ENCODE assay signal across 9 cellular contexts in genomic region chr9:74379718-74380117, GRCh38.
DNase-seq lines count a peak whose midpoint lies in the region; ATAC-seq and TF ChIP-seq lines count a peak whose summit lies in the region.
"Had no signal": no experiment of that assay in that cellular context is flagged by ENCODE, and none has a peak within 500 bp of the region (broad histone marks: within the 10 kb centered on the region; RNA-seq: fewer than 3 reads in every experiment).

No MANE protein-coding gene starts in this region.

- H3K4me1 Mint-ChIP-seq in stimulated activated naive CD8-positive, alpha-beta T cell treated with anti-CD3 and anti-CD28 coated beads, Interleukin-15, amount 100 ng/mL, for 72 hours = no peaks in the 10 kb centered on the region

- H3K9me3 ChIP-seq in OCI-LY7 (ENCODE audit: low read length) (no peaks in the 10 kb centered on the region), upper lobe of left lung (no peaks in the 10 kb centered on the region), right atrium auricular region (no peaks in the 10 kb centered on the region)

- no peaks in the 10 kb centered on the region for H3K9me3 Mint-ChIP-seq in stimulated activated naive CD8-positive, alpha-beta T cell treated with anti-CD3 and anti-CD28 coated beads, Interleukin-15, amount 100 ng/mL, for 72 hours

- no peak overlapping the region for H2AFZ ChIP-seq in OCI-LY7 (ENCODE audit: low read length)

- no peak for TF ChIP-seq POLR2A in upper lobe of left lung (IDR thresholded peaks at IDR 0.05)

- H3K36me3 ChIP-seq in OCI-LY7 (ENCODE audit: insufficient read depth, low read length) (no peaks in the 10 kb centered on the region), upper lobe of left lung (no peaks in the 10 kb centered on the region), right atrium auricular region (no peaks in the 10 kb centered on the region)

- H3K27ac Mint-ChIP-seq in stimulated activated naive CD8-positive, alpha-beta T cell treated with anti-CD3 and anti-CD28 coated beads, Interleukin-15, amount 100 ng/mL, for 72 hours = no peak overlapping the region

- TF ChIP-seq CTCF in OCI-LY7 (conservative IDR thresholded peaks at IDR 0.05; ENCODE audit: low read length) (peak; percentile 69), fibroblast of villous mesenchyme (IDR thresholded peaks at IDR 0.05; ENCODE audit: insufficient read depth, low read depth, low read length) (peak; percentile 38), upper lobe of left lung (IDR thresholded peaks at IDR 0.05) (peak in 1 of 6 experiments; percentile 28), right atrium auricular region (IDR thresholded peaks at IDR 0.05) (no peak)

- no peaks in the 10 kb centered on the region for H3K4me1 ChIP-seq in OCI-LY7 (ENCODE audit: insufficient read depth, low read length, poor library complexity, severe bottlenecking)
- no peaks in the 10 kb centered on the region for H3K4me1 ChIP-seq in upper lobe of left lung
- no peaks in the 10 kb centered on the region for H3K4me1 ChIP-seq in right atrium auricular region

- H3K4me3 ChIP-seq in OCI-LY7 (ENCODE audit: low read depth, low read length, poor library complexity, severe bottlenecking) (no peak overlapping the region), fibroblast of villous mesenchyme (ENCODE audit: low read depth, low read length) (no peak overlapping the region), upper lobe of left lung (no peak overlapping the region), right atrium auricular region (no peak overlapping the region)
- H3K4me3 ChIP-seq: skin epidermis had no signal

- 46 to 47% methylated on average over 2 of the region's 2 CpGs for WGBS in upper lobe of left lung, 2 donors

- H4K20me1 ChIP-seq in OCI-LY7 (ENCODE audit: insufficient read depth, low read length) = no peaks in the 10 kb centered on the region

- H3K27me3 ChIP-seq in upper lobe of left lung (no peaks in the 10 kb centered on the region), right atrium auricular region (no peaks in the 10 kb centered on the region)

- ATAC-seq in stimulated activated naive CD8-positive, alpha-beta T cell treated with anti-CD3 and anti-CD28 coated beads, Interleukin-15, amount 100 ng/mL, for 72 hours = peak; percentile 61
- ATAC-seq in stimulated activated naive CD8-positive, alpha-beta T cell treated with anti-CD3 and anti-CD28 coated beads, Interleukin-15, Interleukin-2, amounts not matched to agents 100 U/mL and 50 U/mL, for 24 hours = no peak
- ATAC-seq in HG03439 (IDR thresholded peaks at IDR 0.05; ENCODE audit: unreplicated experiment) (peak; percentile 73), upper lobe of left lung (ENCODE audit: low FRiP score in 2 of 2) (peak; percentile 28 to 78), GM19395 (IDR thresholded peaks at IDR 0.05; ENCODE audit: unreplicated experiment) (no peak)

- TF ChIP-seq EP300 in upper lobe of left lung (IDR thresholded peaks at IDR 0.05) = no peak

- H3K27ac ChIP-seq in OCI-LY7 (ENCODE audit: low read depth, low read length, poor library complexity, severe bottlenecking) = no peak overlapping the region
- H3K27ac ChIP-seq in upper lobe of left lung = no peak overlapping the region
- no peak overlapping the region for H3K27ac ChIP-seq in right atrium auricular region
- H3K27ac ChIP-seq: skin epidermis had no signal

- H3K4me2 ChIP-seq in OCI-LY7 (ENCODE audit: low read length) = no peak overlapping the region

- H3K4me3 Mint-ChIP-seq in stimulated activated naive CD8-positive, alpha-beta T cell treated with anti-CD3 and anti-CD28 coated beads, Interleukin-15, amount 100 ng/mL, for 72 hours = no peak overlapping the region

- H3K9me2 ChIP-seq in OCI-LY7 (ENCODE audit: insufficient read depth, low read length) = no peaks in the 10 kb centered on the region

- POLR2A ChIA-PET in OCI-LY7 (lab: Charles Lee) = no interaction called here

- DNase-seq in stimulated activated naive CD8-positive, alpha-beta T cell treated with anti-CD3 and anti-CD28 coated beads, Interleukin-15, amount 100 ng/mL, for 72 hours = no peak
- no peak for DNase-seq in stimulated activated naive CD8-positive, alpha-beta T cell treated with anti-CD3 and anti-CD28 coated beads, Interleukin-15, Interleukin-2, amounts not matched to agents 100 U/mL and 50 U/mL, for 24 hours
- peak; percentile 19 for DNase-seq in OCI-LY7 (ENCODE audit: low spot score)
- peak; percentile 9 for DNase-seq in fibroblast of villous mesenchyme (ENCODE audit: low read depth)
- peak in 1 of 2 donors; percentile 49 for DNase-seq in upper lobe of left lung
- no peak for DNase-seq in right atrium auricular region (ENCODE audit: low spot score)

- CTCF ChIA-PET in OCI-LY7 (lab: Charles Lee; ENCODE audit: unreplicated experiment) = no interaction called here

- H3K27me3 Mint-ChIP-seq in stimulated activated naive CD8-positive, alpha-beta T cell treated with anti-CD3 and anti-CD28 coated beads, Interleukin-15, amount 100 ng/mL, for 72 hours = no peaks in the 10 kb centered on the region

- no TSS peak for BruUV-seq in OCI-LY7 (replicated peaks; lab: Mats Ljungman, UMichigan)

- no peaks in the 10 kb centered on the region for H3K79me2 ChIP-seq in OCI-LY7 (ENCODE audit: insufficient read depth, low read depth, low read length)

- intact Hi-C loops in OCI-LY7 (cut with micrococcal nuclease; ENCODE audit: unreplicated experiment) = no loop called here

Comparison
In these comparisons a context has a peak if more than half of its experiments do, and no peak if none do; other contexts are left out.
1. ATAC-seq: peak in stimulated activated naive CD8-positive, alpha-beta T cell treated with anti-CD3 and anti-CD28 coated beads, Interleukin-15, amount 100 ng/mL, for 72 hours (single experiment), HG03439 (single experiment) and upper lobe of left lung (2 of 2); none in stimulated activated naive CD8-positive, alpha-beta T cell treated with anti-CD3 and anti-CD28 coated beads, Interleukin-15, Interleukin-2, amounts not matched to agents 100 U/mL and 50 U/mL, for 24 hours (single experiment) and GM19395 (single experiment).
2. DNase-seq: peak in OCI-LY7 (single experiment) and fibroblast of villous mesenchyme (single experiment); none in stimulated activated naive CD8-positive, alpha-beta T cell treated with anti-CD3 and anti-CD28 coated beads, Interleukin-15, amount 100 ng/mL, for 72 hours (0 of 2), stimulated activated naive CD8-positive, alpha-beta T cell treated with anti-CD3 and anti-CD28 coated beads, Interleukin-15, Interleukin-2, amounts not matched to agents 100 U/mL and 50 U/mL, for 24 hours (single experiment) and right atrium auricular region (single experiment).
3. CTCF ChIP-seq: peak in OCI-LY7 (single experiment) and fibroblast of villous mesenchyme (single experiment); none in right atrium auricular region (0 of 2).